ENCODE assay signal across 8 cellular contexts in the genomic region with DNA sequence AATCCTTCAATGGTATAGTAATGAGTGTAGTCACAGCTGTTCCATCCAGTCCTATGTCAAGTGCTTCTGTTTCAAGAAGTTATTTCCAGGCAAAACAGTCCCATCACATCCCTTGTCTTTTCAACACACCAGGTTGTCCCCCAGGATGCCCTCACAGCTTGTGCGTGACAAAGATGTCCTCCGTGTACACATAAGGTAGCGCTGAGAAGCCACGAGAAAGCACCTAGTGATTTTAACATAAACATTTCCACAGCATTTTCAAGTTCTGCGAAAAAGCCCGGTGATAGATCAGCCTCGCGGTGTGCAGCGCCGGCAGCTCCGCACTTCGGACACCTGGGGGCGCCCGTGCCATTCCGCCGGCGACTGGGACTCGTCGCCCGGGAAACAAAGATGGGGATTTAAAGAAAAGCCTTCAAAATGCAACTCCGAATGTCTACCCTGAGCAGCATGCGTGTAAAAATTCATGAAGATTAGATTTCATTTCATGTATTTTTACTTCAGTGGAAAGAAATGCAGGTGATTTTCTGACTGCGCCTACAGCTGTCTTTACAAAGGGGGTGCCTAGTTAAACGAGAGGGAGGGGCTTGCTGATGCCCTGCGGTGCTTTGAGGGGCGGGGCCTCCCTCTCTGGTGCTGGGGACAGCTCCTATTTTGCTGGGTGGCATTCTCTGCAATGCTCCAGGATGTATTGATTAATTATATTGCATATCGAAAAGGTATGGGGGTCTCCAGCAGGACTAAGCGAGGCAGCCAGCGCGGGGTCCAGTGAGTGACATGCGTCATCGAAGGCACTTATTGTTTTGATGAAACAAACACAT. TPM values are rescaled to one million over a fixed set of nuclear protein-coding genes. Genes with fewer than 3 reads are reported as not detected.
DNase-seq lines count a peak whose midpoint lies in the region; ATAC-seq, FAIRE-seq and TF ChIP-seq lines count a peak whose summit lies in the region.

No MANE protein-coding gene starts in this region.

- no peak overlapping the region for H3K27ac Mint-ChIP-seq in T-helper 2 cell treated with Interferon-gamma antibody and Interleukin-4, amounts not matched to agents 5 μg/mL and 100 μg/mL, for 36 hours

- CTCF ChIA-PET in HCT116 (lab: Charles Lee) = interaction anchor here (0.9 to 4.2 kb wide), 5 partner anchors 16 to 194 kb away, joined by 3 to 29 read pairs (median 3); no protein-coding TSS in a partner anchor
- CTCF ChIA-PET in GM12878 (lab: Yijun Ruan, JAX) = interaction anchor here (0.6 to 3.3 kb wide), 19 partner anchors 9 to 1442 kb away, joined by 3 to 27 read pairs (median 4); partner anchors contain the start of gene EPHB1

- TF ChIP-seq CTCF in HCT116 (IDR thresholded peaks at IDR 0.05 in 2 of 3, conservative IDR thresholded peaks at IDR 0.05 in 1 of 3; ENCODE audit: borderline replicate concordance in 1 of 3, insufficient read depth in 1 of 3, low read depth in 2 of 3, low read length in 2 of 3) (peak; percentile 89 to 98 (median 93)), GM12878 (IDR thresholded peaks at IDR 0.05 in 2 of 3, conservative IDR thresholded peaks at IDR 0.05 in 1 of 3; ENCODE audit: control insufficient read depth in 2 of 3, extremely low read depth in 1 of 3, insufficient read depth in 1 of 3, low read depth in 3 of 3, low read length in 3 of 3) (peak; percentile 91 to 96 (median 92))

- peaks cover 1% of the 10 kb centered on the region for H3K4me1 Mint-ChIP-seq in T-helper 2 cell treated with Interferon-gamma antibody and Interleukin-4, amounts not matched to agents 5 μg/mL and 100 μg/mL, for 36 hours (ENCODE audit: low read depth)

- SMC1A ChIA-PET in GM12878 (lab: Charles Lee; ENCODE audit: uncharacterized antibody, unreplicated experiment) = interaction anchor here (0.8 to 4.0 kb wide), 7 partner anchors 11 to 1441 kb away, joined by 3 to 17 read pairs (median 5); no protein-coding TSS in a partner anchor

- TF ChIP-seq RAD21 in HCT116 (IDR thresholded peaks at IDR 0.05; ENCODE audit: low read depth) = peak; percentile 94
- peak; percentile 90 for TF ChIP-seq RAD21 in GM12878 (IDR thresholded peaks at IDR 0.05; ENCODE audit: insufficient read depth, low read depth, low read length)

- BruUV-seq in HCT116 (replicated peaks; lab: Mats Ljungman, UMichigan) = no TSS peak
- no TSS peak for BruUV-seq in GM12878 (replicated peaks; lab: Mats Ljungman, UMichigan)

- no peak overlapping the region for H3K9ac ChIP-seq in HCT116 (ENCODE audit: low read length)
- no peak overlapping the region for H3K9ac ChIP-seq in GM12878 (ENCODE audit: control insufficient read depth, insufficient read depth, low read length)
- H3K9ac ChIP-seq in iPS-15b (ENCODE audit: low read depth, low read length) = no peak overlapping the region

- RAD21 ChIA-PET in HCT116 (lab: Charles Lee; ENCODE audit: low non-redundant PET in 1 of 2, low total read pairs in 2 of 2, uncharacterized antibody in 2 of 2, unreplicated experiment in 2 of 2) (interaction anchor here in 1 of 2 experiments (1.0 to 1.8 kb wide), 2 partner anchors 154 to 193 kb away, joined by 3 to 6 read pairs; no protein-coding TSS in a partner anchor), GM12878 (lab: Charles Lee; ENCODE audit: unreplicated experiment) (interaction anchor here (0.6 to 3.4 kb wide), 10 partner anchors 36 to 1470 kb away, joined by 3 to 29 read pairs (median 4); partner anchors contain the start of gene EPHB1)

- TF ChIP-seq EP300 in GM12878 (IDR thresholded peaks at IDR 0.05; ENCODE audit: borderline replicate concordance in 1 of 2, control insufficient read depth in 1 of 2, low read depth in 2 of 2, low read length in 2 of 2) = no peak

- in situ Hi-C loops in GM12878 (cut with MboI) = loop anchor here (5.0 to 10.0 kb wide), 2 partner anchors 904 to 1286 kb away; no protein-coding TSS in a partner anchor

- no peak overlapping the region for H3K4me3 Mint-ChIP-seq in T-helper 2 cell treated with Interferon-gamma antibody and Interleukin-4, amounts not matched to agents 5 μg/mL and 100 μg/mL, for 36 hours

- FAIRE-seq in G401.6 (lab: Jason Lieb, UNC) = peak; percentile 89
- FAIRE-seq in GM12878 (lab: Jason Lieb, UNC) = peak; percentile 27

- WGBS in GM12878 (ENCODE audit: insufficient coverage, insufficient replicate concordance, low lambda C conversion rate, missing lambda C conversion rate) = 21% methylated on average over 32 of the region's 32 CpGs

- H4K20me1 ChIP-seq in HCT116 (ENCODE audit: insufficient read depth) = no peaks in the 10 kb centered on the region
- H4K20me1 ChIP-seq in GM12878 (ENCODE audit: control insufficient read depth, insufficient read depth) = no peaks in the 10 kb centered on the region

- no peaks in the 10 kb centered on the region for H3K27me3 Mint-ChIP-seq in T-helper 2 cell treated with Interferon-gamma antibody and Interleukin-4, amounts not matched to agents 5 μg/mL and 100 μg/mL, for 36 hours (ENCODE audit: low read depth)

- peak; percentile 94 for ATAC-seq in HCT116
- peak; percentile 94 for ATAC-seq in GM12878

- H3K9me2 ChIP-seq in HCT116 (ENCODE audit: insufficient read depth) = no peaks in the 10 kb centered on the region

- H3K27me3 ChIP-seq in HCT116 (ENCODE audit: insufficient read depth, low read length) (peaks cover 11% of the 10 kb centered on the region; the same call in 1 of the 2 replicates), GM12878 (replicated peaks in 1 of 2; ENCODE audit: control insufficient read depth in 2 of 2, insufficient read depth in 2 of 2, low read length in 1 of 2) (no peaks in the 10 kb centered on the region), iPS-15b (ENCODE audit: control insufficient read depth, insufficient read depth, low read length) (peaks cover 10% of the 10 kb centered on the region)

- TF ChIP-seq POLR2A in HCT116 (IDR thresholded peaks at IDR 0.05; ENCODE audit: borderline replicate concordance, extremely low read depth, insufficient read depth, insufficient read length) (no peak), GM12878 (IDR thresholded peaks at IDR 0.05; ENCODE audit: low read depth, low read length) (no peak)

- H3K4me3 ChIP-seq in HCT116 (replicated peaks in 1 of 2; ENCODE audit: low read depth in 1 of 2, low read length in 2 of 2) (no peak overlapping the region), GM12878 (no peak overlapping the region), iPS-15b (ENCODE audit: low read depth, low read length) (peak overlapping the region; percentile 36)

- H3K4me1 ChIP-seq in HCT116 (ENCODE audit: control insufficient read depth in 1 of 2, insufficient read depth in 2 of 2, low read length in 2 of 2) = peaks cover 0 to 5% of the 10 kb centered on the region in 2 experiments; a peak in 1 of 4 replicates
- no peaks in the 10 kb centered on the region for H3K4me1 ChIP-seq in GM12878 (ENCODE audit: control insufficient read depth, insufficient read depth, low read length)
- peaks cover 3% of the 10 kb centered on the region for H3K4me1 ChIP-seq in iPS-15b (ENCODE audit: control insufficient read depth, insufficient read depth, low read length)

- H3K4me2 ChIP-seq in HCT116 (ENCODE audit: low read length) (peak overlapping the region; percentile 32; the same call in 1 of the 2 replicates), GM12878 (ENCODE audit: control insufficient read depth, insufficient read depth) (no peak overlapping the region)

- no peak overlapping the region for H3K27ac ChIP-seq in HCT116 (ENCODE audit: low read depth, low read length)
- no peak overlapping the region for H3K27ac ChIP-seq in GM12878 (ENCODE audit: control insufficient read depth, insufficient read depth)

- H2AFZ ChIP-seq in HCT116 (ENCODE audit: low read depth, low read length, poor library complexity, severe bottlenecking) (no peak overlapping the region), GM12878 (ENCODE audit: control insufficient read depth, low read depth, low read length) (no peak overlapping the region)

- H3K9me3 ChIP-seq in HCT116 (ENCODE audit: control insufficient read depth in 1 of 2, insufficient read depth in 1 of 2, low read depth in 1 of 2, low read length in 2 of 2) = no peaks in the 10 kb centered on the region
- no peaks in the 10 kb centered on the region for H3K9me3 ChIP-seq in GM12878 (replicated peaks; ENCODE audit: control insufficient read depth, insufficient read depth, low read length)
- no peaks in the 10 kb centered on the region for H3K9me3 ChIP-seq in iPS-15b (ENCODE audit: control insufficient read depth, insufficient read depth, low read length)

- DNase-seq in HCT116 (ENCODE audit: low read depth, low spot score) (peak; percentile 28), NCI-H1105 treated with DMSO at 0.1 percent for 48 hours (lab: John Stamatoyannopoulos, UW) (peak; percentile 81), GM12878 (ENCODE audit: low read depth, low spot score) (no peak), mesenteric fat pad (ENCODE audit: low spot score) (no peak)
- peak; percentile 40 for DNase-seq in T-helper 2 cell treated with Interferon-gamma antibody and Interleukin-4, amounts not matched to agents 5 μg/mL and 100 μg/mL, for 36 hours (ENCODE audit: low spot score)
- peak; percentile 29 to 61 for DNase-seq in stimulated activated CD4-positive, alpha-beta T cell treated with anti-CD3 and anti-CD28 coated beads, Interleukin-12 subunit alpha, Interleukin-12 subunit beta, amount 100 ng/mL, for 24 hours (ENCODE audit: low read depth in 2 of 2)

- H3K36me3 Mint-ChIP-seq in T-helper 2 cell treated with Interferon-gamma antibody and Interleukin-4, amounts not matched to agents 5 μg/mL and 100 μg/mL, for 36 hours (ENCODE audit: low read depth) = no peaks in the 10 kb centered on the region

- H3K79me2 ChIP-seq in HCT116 (ENCODE audit: insufficient read depth, low read length) (no peaks in the 10 kb centered on the region), GM12878 (ENCODE audit: control insufficient read depth, insufficient read depth, low read length) (no peaks in the 10 kb centered on the region)

- no peaks in the 10 kb centered on the region for H3K9me3 Mint-ChIP-seq in T-helper 2 cell treated with Interferon-gamma antibody and Interleukin-4, amounts not matched to agents 5 μg/mL and 100 μg/mL, for 36 hours

- H3K36me3 ChIP-seq in HCT116 (ENCODE audit: control insufficient read depth in 1 of 2, insufficient read depth in 2 of 2, low read length in 2 of 2) = no peaks in the 10 kb centered on the region
- H3K36me3 ChIP-seq in GM12878 (ENCODE audit: control insufficient read depth in 2 of 2, insufficient read depth in 2 of 2, low read length in 1 of 2) = no peaks in the 10 kb centered on the region
- H3K36me3 ChIP-seq in iPS-15b (ENCODE audit: control insufficient read depth, insufficient read depth, low read length) = no peaks in the 10 kb centered on the region

- intact Hi-C loops in HCT116 (cut with micrococcal nuclease) = loop anchor here (1.0 to 5.0 kb wide), 7 partner anchors 40 to 1441 kb away; no protein-coding TSS in a partner anchor
- intact Hi-C loops in GM12878 (cut with micrococcal nuclease; ENCODE audit: unreplicated experiment) = loop anchor here (1.0 to 5.0 kb wide), 5 partner anchors 40 to 1441 kb away; no protein-coding TSS in a partner anchor

- POLR2A ChIA-PET in HCT116 (lab: Charles Lee) (no interaction called here), GM12878 (lab: Charles Lee) (no interaction called here)

RNA-seq across cellular contexts. Expression of gene KY, which starts 49.9 kb away (rescaled TPM):
- not detected for total RNA-seq in HCT116 (2021; ENCODE audit: unreplicated experiment)
- 0.04 TPM in 2 replicates for polyA plus RNA-seq in HCT116 (2012)
- total RNA-seq in GM12878 (2013; cell fraction: nucleolus; rRNA removed) = not detected in 2 replicates
- total RNA-seq in GM12878 (2014; rRNA removed) = not detected in 2 replicates
- not detected in 2 replicates for total RNA-seq in GM12878 (2014; rRNA removed; fragmentation: Illumina TruSeq; extraction: Trizol)
- not detected in 2 replicates for total RNA-seq in GM12878 (2021)
- not detected for polyA plus RNA-seq in GM12878 (2011; ENCODE audit: low read depth)
- 0.04 TPM in 2 replicates for polyA plus RNA-seq in GM12878 (2011; rRNA removed)
- 0.06 TPM in 1 of 2 replicates, not detected in the other for polyA plus RNA-seq in GM12878 (2011; cell fraction: cytosol; rRNA removed)
- 0.12 TPM in 1 of 2 replicates, not detected in the other for polyA plus RNA-seq in GM12878 (2011; cell fraction: nucleus; rRNA removed)
- not detected in 2 replicates for polyA plus RNA-seq in GM12878 (2012)
- not detected in 2 replicates for polyA plus RNA-seq in GM12878 (2014; fragmentation: Illumina TruSeq; extraction: Trizol)
- not detected for polyA plus RNA-seq in GM12878 (2014; fragmentation: Nextera tagmentation; extraction: Ambion mirVana)
- polyA plus RNA-seq in GM12878 (2014; rRNA removed) = not detected in 2 replicates
- under 1 TPM in 1 of 2 experiments, not detected in 1; 0.11 TPM for polyA plus RNA-seq in GM12878 (2016; fragmentation: Nextera tagmentation; extraction: Ambion mirVana)
- not detected in 2 replicates for polyA minus RNA-seq in GM12878 (2011; rRNA and poly(A)+ RNA removed)
- polyA minus RNA-seq in GM12878 (2011; cell fraction: cytosol; rRNA and poly(A)+ RNA removed) = not detected in 2 replicates
- not detected in 2 replicates for polyA minus RNA-seq in GM12878 (2011; cell fraction: nucleus; rRNA and poly(A)+ RNA removed)
- not detected for total RNA-seq in mesenteric fat pad

Comparison
In these comparisons a context has a peak if more than half of its experiments do, and no peak if none do; other contexts are left out.
1. DNase-seq: peak in HCT116 (single experiment), NCI-H1105 treated with DMSO at 0.1 percent for 48 hours (single experiment), T-helper 2 cell treated with Interferon-gamma antibody and Interleukin-4, amounts not matched to agents 5 μg/mL and 100 μg/mL, for 36 hours (single experiment) and stimulated activated CD4-positive, alpha-beta T cell treated with anti-CD3 and anti-CD28 coated beads, Interleukin-12 subunit alpha, Interleukin-12 subunit beta, amount 100 ng/mL, for 24 hours (2 of 2); none in GM12878 (single experiment) and mesenteric fat pad (single experiment).